Comparison of ENCODE assay signal across 23 cellular contexts in genomic region chr1:64873576-64873975, GRCh38.
"Had no signal": no experiment of that assay in that cellular context is flagged by ENCODE, and none has a peak within 500 bp of the region (broad histone marks: within the 10 kb centered on the region; RNA-seq: fewer than 3 reads in every experiment).

No MANE protein-coding gene starts in this region.

- H3K4me3 Mint-ChIP-seq: activated CD4-positive, alpha-beta T cell treated with anti-CD3 and anti-CD28 coated beads, Interleukin-2, amount 10 ng/mL, durations not matched to agents 7 days and 5 days; activated CD8-positive, alpha-beta memory T cell treated with anti-CD3 and anti-CD28 coated beads, Interleukin-2, amount 10 ng/mL, durations not matched to agents 7 days and 5 days; activated CD8-positive, alpha-beta T cell treated with anti-CD3 and anti-CD28 coated beads for 36 hours; activated T-helper 1 cell treated with anti-CD3 and anti-CD28 coated beads, Interleukin-12 subunit alpha, Interleukin-12 subunit beta, Interleukin-2, Interleukin-4 antibody, amounts not matched to agents 30 ng/mL and 10 ng/mL and 1 ng/mL, durations not matched to agents 14 hours and 24 hours and 36 hours; endodermal cell; nephron; stimulated activated naive CD8-positive, alpha-beta T cell treated with anti-CD3 and anti-CD28 coated beads, Interleukin-15, amount 100 ng/mL, for 72 hours; T-helper 2 cell treated with Interferon-gamma antibody and Interleukin-4, amounts not matched to agents 5 μg/mL and 100 μg/mL, for 36 hours had no signal

- H3K27ac ChIP-seq: colonic mucosa, neutrophil, ovary, prostate gland, right atrium auricular region, suprapubic skin, tibial nerve, WERI-Rb-1 had no signal

- H3K27ac Mint-ChIP-seq: activated CD4-positive, alpha-beta T cell treated with anti-CD3 and anti-CD28 coated beads, Interleukin-2, amount 10 ng/mL, durations not matched to agents 7 days and 5 days; activated CD8-positive, alpha-beta memory T cell treated with anti-CD3 and anti-CD28 coated beads, Interleukin-2, amount 10 ng/mL, durations not matched to agents 7 days and 5 days; activated CD8-positive, alpha-beta T cell treated with anti-CD3 and anti-CD28 coated beads for 36 hours; activated naive CD4-positive, alpha-beta T cell treated with anti-CD3 and anti-CD28 coated beads, Interleukin-2, amount 50 U/mL, for 72 hours; activated T-helper 1 cell treated with anti-CD3 and anti-CD28 coated beads, Interleukin-12 subunit alpha, Interleukin-12 subunit beta, Interleukin-2, Interleukin-4 antibody, amounts not matched to agents 30 ng/mL and 10 ng/mL and 1 ng/mL, durations not matched to agents 14 hours and 24 hours and 36 hours; endodermal cell; nephron; stimulated activated naive CD8-positive, alpha-beta T cell treated with anti-CD3 and anti-CD28 coated beads, Interleukin-15, amount 100 ng/mL, for 72 hours; T-helper 2 cell treated with Interferon-gamma antibody and Interleukin-4, amounts not matched to agents 5 μg/mL and 100 μg/mL, for 36 hours had no signal

- DNase-seq: activated CD4-positive, alpha-beta T cell treated with anti-CD3 and anti-CD28 coated beads, Interleukin-2, amount 10 ng/mL, durations not matched to agents 7 days and 5 days; activated CD4-positive, CD25-positive, alpha-beta regulatory T cell treated with anti-CD3 and anti-CD28 coated beads, Interleukin-2, amount 50 U/mL, for 72 hours; activated CD8-positive, alpha-beta memory T cell treated with anti-CD3 and anti-CD28 coated beads, Interleukin-2, amount 10 ng/mL, durations not matched to agents 7 days and 5 days; activated CD8-positive, alpha-beta T cell treated with anti-CD3 and anti-CD28 coated beads for 36 hours; activated gamma-delta T cell treated with Interleukin-2 at 50 U/mL for 16 hours; colonic mucosa; endodermal cell; heart left ventricle; left colon; ovary; stimulated activated CD4-positive, alpha-beta T cell treated with anti-CD3 and anti-CD28 coated beads, Interleukin-12 subunit alpha, Interleukin-12 subunit beta, amount 100 ng/mL, for 4 hours; stimulated activated CD4-positive, alpha-beta T cell treated with anti-CD3 and anti-CD28 coated beads, Interleukin-4, amount 100 ng/mL, for 4 hours; stimulated activated naive CD8-positive, alpha-beta T cell treated with anti-CD3 and anti-CD28 coated beads, Interleukin-15, amount 100 ng/mL, for 72 hours; WERI-Rb-1 had no signal

- H3K9me3 Mint-ChIP-seq: activated CD4-positive, alpha-beta T cell treated with anti-CD3 and anti-CD28 coated beads, Interleukin-2, amount 10 ng/mL, durations not matched to agents 7 days and 5 days; activated CD8-positive, alpha-beta T cell treated with anti-CD3 and anti-CD28 coated beads for 36 hours; activated naive CD4-positive, alpha-beta T cell treated with anti-CD3 and anti-CD28 coated beads, Interleukin-2, amount 50 U/mL, for 72 hours; activated T-helper 1 cell treated with anti-CD3 and anti-CD28 coated beads, Interleukin-12 subunit alpha, Interleukin-12 subunit beta, Interleukin-2, Interleukin-4 antibody, amounts not matched to agents 30 ng/mL and 10 ng/mL and 1 ng/mL, durations not matched to agents 14 hours and 24 hours and 36 hours; endodermal cell; nephron; stimulated activated naive CD8-positive, alpha-beta T cell treated with anti-CD3 and anti-CD28 coated beads, Interleukin-15, amount 100 ng/mL, for 72 hours; T-helper 2 cell treated with Interferon-gamma antibody and Interleukin-4, amounts not matched to agents 5 μg/mL and 100 μg/mL, for 36 hours had no signal

- H3K27me3 ChIP-seq: colonic mucosa, heart left ventricle, neutrophil, ovary, right atrium auricular region, suprapubic skin, tibial nerve had no signal

- H3K4me1 ChIP-seq: colonic mucosa, prostate gland, suprapubic skin, tibial nerve had no signal

- H3K4me3 ChIP-seq: colonic mucosa, heart left ventricle, ovary, prostate gland, right atrium auricular region, suprapubic skin, tibial nerve had no signal

- H3K9me3 ChIP-seq: colonic mucosa, heart left ventricle, neutrophil, ovary, prostate gland, right atrium auricular region, suprapubic skin, tibial nerve had no signal

- ATAC-seq: activated CD8-positive, alpha-beta memory T cell treated with anti-CD3 and anti-CD28 coated beads, Interleukin-2, amount 10 ng/mL, durations not matched to agents 7 days and 5 days; activated CD8-positive, alpha-beta T cell treated with anti-CD3 and anti-CD28 coated beads for 36 hours; activated naive CD4-positive, alpha-beta T cell treated with anti-CD3 and anti-CD28 coated beads, Interleukin-2, amount 50 U/mL, for 72 hours; heart left ventricle; left colon; stimulated activated naive CD8-positive, alpha-beta T cell treated with anti-CD3 and anti-CD28 coated beads, Interleukin-15, amount 100 ng/mL, for 72 hours had no signal

- H3K4me1 Mint-ChIP-seq: nephron had no signal

- H3K36me3 ChIP-seq: ovary had no signal

- H3K27me3 Mint-ChIP-seq: activated CD4-positive, alpha-beta T cell treated with anti-CD3 and anti-CD28 coated beads, Interleukin-2, amount 10 ng/mL, durations not matched to agents 7 days and 5 days; activated CD8-positive, alpha-beta memory T cell treated with anti-CD3 and anti-CD28 coated beads, Interleukin-2, amount 10 ng/mL, durations not matched to agents 7 days and 5 days; activated CD8-positive, alpha-beta T cell treated with anti-CD3 and anti-CD28 coated beads for 36 hours; stimulated activated naive CD8-positive, alpha-beta T cell treated with anti-CD3 and anti-CD28 coated beads, Interleukin-15, amount 100 ng/mL, for 72 hours had no signal
